ENCODE assay signal across 33 cellular contexts in genomic region chr18:79668203-79668602, GRCh38.
"Had no signal": no experiment of that assay in that cellular context is flagged by ENCODE, and none has a peak within 500 bp of the region (broad histone marks: within the 10 kb centered on the region; RNA-seq: fewer than 3 reads in every experiment).

No MANE protein-coding gene starts in this region.

- H3K4me1 ChIP-seq: adrenal gland, ascending aorta, body of pancreas, breast epithelium had no signal

- H3K9me3 ChIP-seq: adrenal gland, ascending aorta, body of pancreas, breast epithelium had no signal

- H3K36me3 ChIP-seq: adrenal gland, ascending aorta, brain microvascular endothelial cell, breast epithelium, cardiac muscle cell had no signal

- ATAC-seq: activated naive CD4-positive, alpha-beta T cell treated with anti-CD3 and anti-CD28 coated beads, Interleukin-2, amount 50 U/mL, for 72 hours; activated naive CD8-positive, alpha-beta T cell treated with anti-CD3 and anti-CD28 coated beads, Interleukin-2, amount 50 U/mL, for 24 hours; activated T-cell treated with anti-CD3 and anti-CD28 coated beads, Interleukin-2, amount 50 U/mL, for 4 hours; activated T-cell treated with anti-CD3 and anti-CD28 coated beads, Interleukin-2, amount 50 U/mL, for 72 hours; activated T-helper 17 cell treated with anti-CD3 and anti-CD28 coated beads, Interleukin-2, amount 50 U/mL, for 72 hours; body of pancreas had no signal

- DNase-seq: activated effector memory CD4-positive, alpha-beta T cell treated with anti-CD3 and anti-CD28 coated beads, Interleukin-2, amount 50 U/mL, for 16 hours; activated effector memory CD4-positive, alpha-beta T cell treated with Interleukin-2 at 50 U/mL for 16 hours; activated gamma-delta T cell; activated gamma-delta T cell treated with Interleukin-2 at 50 U/mL for 16 hours; activated naive CD4-positive, alpha-beta T cell; activated naive CD4-positive, alpha-beta T cell treated with anti-CD3 and anti-CD28 coated beads for 36 hours; activated naive CD4-positive, alpha-beta T cell treated with anti-CD3 and anti-CD28 coated beads, Interleukin-2, amount 10 ng/mL, durations not matched to agents 7 days and 5 days; activated naive CD4-positive, alpha-beta T cell treated with anti-CD3 and anti-CD28 coated beads, Interleukin-2, amount 50 U/mL, for 16 hours; activated naive CD4-positive, alpha-beta T cell treated with Interleukin-2 at 50 U/mL for 16 hours; activated naive CD8-positive, alpha-beta T cell treated with anti-CD3 and anti-CD28 coated beads for 36 hours; activated naive CD8-positive, alpha-beta T cell treated with anti-CD3 and anti-CD28 coated beads, Interleukin-2, amount 10 ng/mL, durations not matched to agents 7 days and 5 days; activated naive CD8-positive, alpha-beta T cell treated with anti-CD3 and anti-CD28 coated beads, Interleukin-2, amount 50 U/mL, for 24 hours; activated T-cell treated with anti-CD3 and anti-CD28 coated beads, Interleukin-2, amount 50 U/mL, for 24 hours; activated T-cell treated with anti-CD3 and anti-CD28 coated beads, Interleukin-2, amount 50 U/mL, for 4 hours; activated T-cell treated with anti-CD3 and anti-CD28 coated beads, Interleukin-2, amount 50 U/mL, for 48 hours; activated T-cell treated with anti-CD3 and anti-CD28 coated beads, Interleukin-2, amount 50 U/mL, for 72 hours; adrenal gland; amniotic stem cell; amygdala; anterior cingulate cortex; aorta; body of pancreas; brain microvascular endothelial cell; caudate nucleus; central memory CD4-positive, alpha-beta T cell; cerebellar nuclear complex had no signal

- H3K4me3 ChIP-seq: adrenal gland, ascending aorta, body of pancreas, breast epithelium, cardiac muscle cell had no signal

- H3K27ac ChIP-seq: adrenal gland, ascending aorta, body of pancreas, brain microvascular endothelial cell, breast epithelium, cardiac muscle cell had no signal

- H3K27me3 ChIP-seq: adrenal gland, ascending aorta, body of pancreas, brain microvascular endothelial cell, breast epithelium, cardiac muscle cell had no signal

- FAIRE-seq: astrocyte, bronchial epithelial cell had no signal
